27 cellular contexts compared by ENCODE assay signal in genomic region chr12:116261525-116262100, GRCh38. TPM values are rescaled to one million over a fixed set of nuclear protein-coding genes. Genes with fewer than 3 reads are reported as not detected.
DNase-seq lines count a peak whose midpoint lies in the region; ATAC-seq and TF ChIP-seq lines count a peak whose summit lies in the region.
"Had no signal": no experiment of that assay in that cellular context is flagged by ENCODE, and none has a peak within 500 bp of the region (broad histone marks: within the 10 kb centered on the region; RNA-seq: fewer than 3 reads in every experiment).

No MANE protein-coding gene starts in this region.

- H3K36me3 ChIP-seq in BLaER1, result no peaks in the 10 kb centered on the region
- no peaks in the 10 kb centered on the region for H3K36me3 ChIP-seq in CD8-positive, alpha-beta memory T cell (ENCODE audit: insufficient read depth, low read length)
- no peaks in the 10 kb centered on the region for H3K36me3 ChIP-seq in naive thymus-derived CD4-positive, alpha-beta T cell (ENCODE audit: control insufficient read depth in 2 of 3, insufficient read depth in 3 of 3, low read length in 3 of 3)
- H3K36me3 ChIP-seq: left lung, upper lobe of left lung had no signal

- H3K9me3 ChIP-seq in BLaER1, result no peaks in the 10 kb centered on the region
- no peaks in the 10 kb centered on the region for H3K9me3 ChIP-seq in CD8-positive, alpha-beta memory T cell (ENCODE audit: low read length)
- H3K9me3 ChIP-seq in naive thymus-derived CD4-positive, alpha-beta T cell (ENCODE audit: control insufficient read depth in 2 of 3, low read length in 3 of 3), result no peaks in the 10 kb centered on the region
- H3K9me3 ChIP-seq: left lung, psoas muscle, upper lobe of left lung had no signal

- no peak overlapping the region for H3K9ac ChIP-seq in BLaER1

- intact Hi-C loops in naive thymus-derived CD4-positive, alpha-beta T cell (cut with micrococcal nuclease), result loop anchor here in 1 of 2 donors (2.0 kb wide), 2 partner anchors 13 to 17 kb away; no protein-coding TSS in a partner anchor

- H3K27ac ChIP-seq in BLaER1, result no peak overlapping the region
- H3K27ac ChIP-seq in CD8-positive, alpha-beta memory T cell (ENCODE audit: low read depth, low read length), result no peak overlapping the region
- H3K27ac ChIP-seq in naive thymus-derived CD4-positive, alpha-beta T cell (ENCODE audit: low read depth, low read length), result no peak overlapping the region
- H3K27ac ChIP-seq: hepatocyte, left lung, psoas muscle, upper lobe of left lung had no signal

- H3K27me3 ChIP-seq in BLaER1, result no peaks in the 10 kb centered on the region
- H3K27me3 ChIP-seq in CD8-positive, alpha-beta memory T cell (ENCODE audit: insufficient read depth, low read length, poor library complexity, severe bottlenecking), result no peaks in the 10 kb centered on the region
- H3K27me3 ChIP-seq in naive thymus-derived CD4-positive, alpha-beta T cell (ENCODE audit: control insufficient read depth in 2 of 2, insufficient read depth in 2 of 2, low read length in 2 of 2), result no peaks in the 10 kb centered on the region
- H3K27me3 ChIP-seq: hepatocyte, left lung, upper lobe of left lung had no signal

- H3K27ac Mint-ChIP-seq in CD8-positive, alpha-beta memory T cell, result peak overlapping the region in 1 of 8 donors; percentile 0
- H3K27ac Mint-ChIP-seq in activated T-helper 17 cell treated with anti-CD3 and anti-CD28 coated beads, Interleukin-2, amount 50 U/mL, for 72 hours, result peak overlapping the region; percentile 31
- H3K27ac Mint-ChIP-seq in naive thymus-derived CD4-positive, alpha-beta T cell, result peak overlapping the region in 6 of 9 donors; percentile 0 to 51 (median 12)

- CTCF ChIA-PET in CD8-positive, alpha-beta memory T cell (lab: Charles Lee), result no interaction called here
- CTCF ChIA-PET in naive thymus-derived CD4-positive, alpha-beta T cell (lab: Charles Lee), result interaction anchor here (1.3 kb wide), 1 partner anchor 334 kb away, joined by 3 read pairs; no protein-coding TSS in a partner anchor

- POLR2A ChIA-PET in CD8-positive, alpha-beta memory T cell (lab: Charles Lee), result no interaction called here
- POLR2A ChIA-PET in naive thymus-derived CD4-positive, alpha-beta T cell (lab: Charles Lee), result no interaction called here

- no peaks in the 10 kb centered on the region for H3K27me3 Mint-ChIP-seq in CD8-positive, alpha-beta memory T cell
- no peaks in the 10 kb centered on the region for H3K27me3 Mint-ChIP-seq in activated T-helper 17 cell treated with anti-CD3 and anti-CD28 coated beads, Interleukin-2, amount 50 U/mL, for 72 hours
- H3K27me3 Mint-ChIP-seq in naive thymus-derived CD4-positive, alpha-beta T cell, result no peaks in the 10 kb centered on the region

- peak overlapping the region in 5 of 7 donors; percentile 1 to 40 (median 2) for H3K4me3 Mint-ChIP-seq in CD8-positive, alpha-beta memory T cell
- H3K4me3 Mint-ChIP-seq in activated T-helper 17 cell treated with anti-CD3 and anti-CD28 coated beads, Interleukin-2, amount 50 U/mL, for 72 hours, result peak overlapping the region; percentile 33
- peak overlapping the region in 9 of 10 donors; percentile 9 to 62 (median 44) for H3K4me3 Mint-ChIP-seq in naive thymus-derived CD4-positive, alpha-beta T cell
- H3K4me3 Mint-ChIP-seq: neural crest cell had no signal

- peaks cover 40 to 58% (median 57%) of the 10 kb centered on the region in 3 donors for H3K4me1 Mint-ChIP-seq in CD8-positive, alpha-beta memory T cell
- H3K4me1 Mint-ChIP-seq in activated T-helper 17 cell treated with anti-CD3 and anti-CD28 coated beads, Interleukin-2, amount 50 U/mL, for 72 hours, result peaks cover 24% of the 10 kb centered on the region
- peaks cover 0 to 67% (median 43%) of the 10 kb centered on the region in 7 donors for H3K4me1 Mint-ChIP-seq in naive thymus-derived CD4-positive, alpha-beta T cell

- H3K4me2 ChIP-seq in BLaER1, result peak overlapping the region; percentile 10
- H3K4me2 ChIP-seq: hepatocyte had no signal

- no peaks in the 10 kb centered on the region for H3K9me3 Mint-ChIP-seq in CD8-positive, alpha-beta memory T cell
- no peaks in the 10 kb centered on the region for H3K9me3 Mint-ChIP-seq in activated T-helper 17 cell treated with anti-CD3 and anti-CD28 coated beads, Interleukin-2, amount 50 U/mL, for 72 hours
- H3K9me3 Mint-ChIP-seq in naive thymus-derived CD4-positive, alpha-beta T cell, result no peaks in the 10 kb centered on the region
- H3K9me3 Mint-ChIP-seq: neural crest cell had no signal

- H3K4me1 ChIP-seq in BLaER1, result peaks cover 62% of the 10 kb centered on the region
- peaks cover 62% of the 10 kb centered on the region for H3K4me1 ChIP-seq in CD8-positive, alpha-beta memory T cell (ENCODE audit: insufficient read depth, low read length)
- peaks cover 21 to 49% of the 10 kb centered on the region in 2 donors for H3K4me1 ChIP-seq in naive thymus-derived CD4-positive, alpha-beta T cell (ENCODE audit: control insufficient read depth in 2 of 2, insufficient read depth in 2 of 2, low read length in 2 of 2)

- no peaks in the 10 kb centered on the region for H3K36me3 Mint-ChIP-seq in CD8-positive, alpha-beta memory T cell
- H3K36me3 Mint-ChIP-seq in activated T-helper 17 cell treated with anti-CD3 and anti-CD28 coated beads, Interleukin-2, amount 50 U/mL, for 72 hours (ENCODE audit: low read depth), result no peaks in the 10 kb centered on the region
- H3K36me3 Mint-ChIP-seq in naive thymus-derived CD4-positive, alpha-beta T cell, result peaks cover 0 to 2% (median 0%) of the 10 kb centered on the region in 5 donors

- H4K20me1 ChIP-seq in BLaER1, result peaks cover 100% of the 10 kb centered on the region

- no peak for TF ChIP-seq CTCF in GM10266 (IDR thresholded peaks at IDR 0.05; ENCODE audit: control insufficient read depth, insufficient read depth, low read depth, missing control alignments)

- no peak for DNase-seq in CD8-positive, alpha-beta memory T cell
- DNase-seq in naive thymus-derived CD4-positive, alpha-beta T cell, result no peak
- no peak for DNase-seq in NCI-H1930 (lab: John Stamatoyannopoulos, UW)
- DNase-seq in GM10266 (ENCODE audit: extremely low spot score), result no peak
- no peak for DNase-seq in hippocampal formation (lab: John Stamatoyannopoulos, UW)
- DNase-seq: activated effector memory CD4-positive, alpha-beta T cell treated with anti-CD3 and anti-CD28 coated beads, Interleukin-2, amount 50 U/mL, for 16 hours; DND-41; effector CD8-positive, alpha-beta T cell; erythroblast; HCEC 1CT; left lung; NCI-H1048; NCI-H1694 treated with DMSO at 0.1 percent for 48 hours; NCI-H2171 treated with DMSO at 0.1 percent for 48 hours; NCI-H524; psoas muscle; RPMI8226; stimulated activated CD8-positive, alpha-beta memory T cell treated with anti-CD3 and anti-CD28 coated beads, Interleukin-4, amount 100 ng/mL, for 48 hours; T-helper 2 cell; upper lobe of left lung had no signal

- no peak for ATAC-seq in activated T-helper 17 cell treated with anti-CD3 and anti-CD28 coated beads, Interleukin-2, amount 50 U/mL, for 72 hours (replicated peaks)
- ATAC-seq in naive thymus-derived CD4-positive, alpha-beta T cell, result no peak
- ATAC-seq in GM21529 (IDR thresholded peaks at IDR 0.05; ENCODE audit: unreplicated experiment), result no peak
- ATAC-seq: GM12878, HepG2, left lung, psoas muscle had no signal

- no peak overlapping the region for H3K4me3 ChIP-seq in BLaER1
- no peak overlapping the region for H3K4me3 ChIP-seq in CD8-positive, alpha-beta memory T cell (ENCODE audit: low read length)
- H3K4me3 ChIP-seq in naive thymus-derived CD4-positive, alpha-beta T cell (ENCODE audit: low read length), result no peak overlapping the region
- H3K4me3 ChIP-seq: GM12878, hepatocyte, left lung, psoas muscle, upper lobe of left lung had no signal

RNA-seq across cellular contexts. Expression of gene MED13L, which starts 15.9 kb away (rescaled TPM):
- total RNA-seq in CD8-positive, alpha-beta memory T cell, result 10 to 100 TPM; 49.7 to 53.4 TPM
- polyA plus RNA-seq in CD8-positive, alpha-beta memory T cell, result 6.6 TPM
- 10 to 100 TPM; 49.9 to 56.2 TPM for total RNA-seq in activated T-helper 17 cell treated with anti-CD3 and anti-CD28 coated beads, Interleukin-2, amount 50 U/mL, for 72 hours
- 100 to 1,000 TPM in 4 of 5 experiments, 10 to 100 TPM in 1; 94.0 to 283 (median 180) TPM for total RNA-seq in naive thymus-derived CD4-positive, alpha-beta T cell
- 10 to 100 TPM in 1 of 2 donors, 1 to 10 TPM in 1; 8.3 to 12.9 TPM for polyA plus RNA-seq in naive thymus-derived CD4-positive, alpha-beta T cell
